21 cellular contexts compared by ENCODE assay signal in the genomic region with DNA sequence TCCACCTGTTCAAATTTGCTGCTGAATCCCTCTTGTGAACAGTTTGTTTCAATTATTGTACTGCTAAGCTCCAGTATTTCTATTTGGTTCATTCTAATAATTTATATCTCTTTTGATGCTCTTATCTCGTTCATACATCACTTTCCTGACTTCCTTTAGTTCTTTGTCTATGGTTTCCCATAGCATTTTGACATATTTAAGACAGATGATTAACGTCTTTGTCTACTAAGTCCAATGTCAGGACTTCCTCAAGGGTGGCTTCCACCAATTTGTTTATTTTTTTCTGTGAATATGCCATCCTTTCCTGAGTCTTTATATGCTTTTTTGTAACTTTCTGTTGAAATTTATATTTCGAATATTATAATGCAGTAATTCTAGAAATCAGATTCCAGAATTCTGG.
"Had no signal": no experiment of that assay in that cellular context is flagged by ENCODE, and none has a peak within 500 bp of the region (broad histone marks: within the 10 kb centered on the region; RNA-seq: fewer than 3 reads in every experiment).

No MANE protein-coding gene starts in this region.

- H3K4me1 ChIP-seq: left ventricle myocardium inferior, right atrium auricular region, right lobe of liver, tibial nerve, uterus had no signal

- ATAC-seq: mucosa of descending colon; naive thymus-derived CD4-positive, alpha-beta T cell; natural killer cell treated with Interleukin-12 subunit alpha and Interleukin-12 subunit beta and Interleukin-15 and Interleukin-18, amount 100 ng/mL, for 72 hours; right lobe of liver; stimulated activated memory B cell treated with anti-CD40 and anti-IgM and Interleukin-4, amounts not matched to agents 10 μg/mL and 1 μg/mL and 100 μg/mL, for 72 hours; stimulated activated naive CD8-positive, alpha-beta T cell treated with anti-CD3 and anti-CD28 coated beads, Interleukin-15, amount 100 ng/mL, for 72 hours had no signal

- H3K36me3 ChIP-seq: left ventricle myocardium inferior, ovary, right atrium auricular region, right lobe of liver, uterus had no signal

- H3K4me3 ChIP-seq: left ventricle myocardium inferior, lung, mucosa of descending colon, ovary, right atrium auricular region, right lobe of liver, smooth muscle cell, tibial nerve, uterus had no signal

- DNase-seq: islet precursor cell; left ventricle myocardium inferior; midbrain; mucosa of descending colon; naive thymus-derived CD4-positive, alpha-beta T cell; ovary; right lobe of liver; stimulated activated CD4-positive, alpha-beta T cell treated with anti-CD3 and anti-CD28 coated beads, Interleukin-1b, Interleukin-23, amount 100 ng/mL, for 48 hours; stimulated activated CD4-positive, alpha-beta T cell treated with anti-CD3 and anti-CD28 coated beads, Interleukin-2, amount 100 ng/mL, for 48 hours; stimulated activated CD4-positive, alpha-beta T cell treated with anti-CD3 and anti-CD28 coated beads, Interleukin-4, amount 100 ng/mL, for 4 hours; stimulated activated CD8-positive, alpha-beta memory T cell treated with anti-CD3 and anti-CD28 coated beads, Interleukin-4, amount 100 ng/mL, for 48 hours; stimulated activated naive CD4-positive, alpha-beta T cell treated with Interleukin-2 at 50 U/mL for 16 hours; stimulated activated naive CD8-positive, alpha-beta T cell treated with anti-CD3 and anti-CD28 coated beads, Interleukin-15, amount 100 ng/mL, for 72 hours; substantia nigra; uterus had no signal

- H3K27ac ChIP-seq: left ventricle myocardium inferior, ovary, right atrium auricular region, right lobe of liver, tibial nerve, uterus had no signal

- H3K27me3 ChIP-seq: ovary, right atrium auricular region, right lobe of liver, tibial nerve, uterus had no signal

- H3K9me3 ChIP-seq: left ventricle myocardium inferior, mucosa of descending colon, ovary, right atrium auricular region, right lobe of liver, tibial nerve, uterus had no signal
